In the genomic region with DNA sequence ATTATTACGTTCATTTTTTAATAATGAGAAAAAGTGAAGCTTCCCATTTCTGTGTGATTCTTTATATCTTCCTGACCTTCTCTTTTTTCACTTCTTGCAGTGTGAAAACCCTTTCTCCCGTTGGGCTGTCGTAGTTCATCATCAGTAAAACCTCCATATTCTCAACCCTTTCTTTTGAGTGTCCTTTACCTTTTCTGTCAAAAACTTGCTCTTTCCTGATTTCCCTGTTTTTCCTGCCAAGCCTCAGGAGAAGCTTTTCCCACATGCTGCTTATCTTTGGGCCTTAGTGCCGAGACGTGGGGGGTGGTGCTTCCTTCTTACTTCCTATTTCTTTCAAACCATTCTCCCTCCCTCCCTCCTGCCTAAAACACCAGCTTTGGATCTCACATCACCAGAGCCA, we compare ENCODE assay signal across 25 cellular contexts.
"Had no signal": no experiment of that assay in that cellular context is flagged by ENCODE, and none has a peak within 500 bp of the region (broad histone marks: within the 10 kb centered on the region; RNA-seq: fewer than 3 reads in every experiment).

No MANE protein-coding gene starts in this region.

- H3K9me3 Mint-ChIP-seq: activated CD4-positive, alpha-beta memory T cell treated with anti-CD3 and anti-CD28 coated beads, Interleukin-2, amount 10 ng/mL, durations not matched to agents 7 days and 5 days; stimulated activated naive CD8-positive, alpha-beta T cell treated with anti-CD3 and anti-CD28 coated beads, Interleukin-15, amount 100 ng/mL, for 72 hours had no signal

- H3K4me3 Mint-ChIP-seq: activated CD4-positive, alpha-beta memory T cell treated with anti-CD3 and anti-CD28 coated beads, Interleukin-2, amount 10 ng/mL, durations not matched to agents 7 days and 5 days; activated CD4-positive, alpha-beta T cell treated with anti-CD3 and anti-CD28 coated beads, Interleukin-2, amount 10 ng/mL, durations not matched to agents 7 days and 5 days; activated T-cell treated with anti-CD3 and anti-CD28 coated beads, Interleukin-2, amount 50 U/mL, for 24 hours; naive thymus-derived CD8-positive, alpha-beta T cell; stimulated activated naive CD8-positive, alpha-beta T cell treated with anti-CD3 and anti-CD28 coated beads, Interleukin-15, amount 100 ng/mL, for 72 hours; T-helper 17 cell; type B pancreatic cell had no signal

- H3K27me3 Mint-ChIP-seq: activated CD4-positive, alpha-beta memory T cell treated with anti-CD3 and anti-CD28 coated beads, Interleukin-2, amount 10 ng/mL, durations not matched to agents 7 days and 5 days; activated CD4-positive, alpha-beta T cell treated with anti-CD3 and anti-CD28 coated beads, Interleukin-2, amount 10 ng/mL, durations not matched to agents 7 days and 5 days; activated T-cell treated with anti-CD3 and anti-CD28 coated beads, Interleukin-2, amount 50 U/mL, for 24 hours; stimulated activated naive CD8-positive, alpha-beta T cell treated with anti-CD3 and anti-CD28 coated beads, Interleukin-15, amount 100 ng/mL, for 72 hours; T-helper 17 cell; type B pancreatic cell had no signal

- DNase-seq: activated CD4-positive, alpha-beta memory T cell treated with anti-CD3 and anti-CD28 coated beads, Interleukin-2, amount 10 ng/mL, durations not matched to agents 7 days and 5 days; activated CD4-positive, alpha-beta T cell treated with anti-CD3 and anti-CD28 coated beads for 1 hour; activated CD4-positive, alpha-beta T cell treated with anti-CD3 and anti-CD28 coated beads, Interleukin-2, amount 10 ng/mL, durations not matched to agents 7 days and 5 days; activated CD8-positive, alpha-beta memory T cell treated with anti-CD3 and anti-CD28 coated beads, Interleukin-2, amount 50 U/mL, for 48 hours; activated gamma-delta T cell treated with Interleukin-2 at 50 U/mL for 16 hours; activated naive CD4-positive, alpha-beta T cell treated with anti-CD3 and anti-CD28 coated beads, Interleukin-2, amount 50 U/mL, for 16 hours; activated T-cell treated with anti-CD3 and anti-CD28 coated beads, Interleukin-2, amount 50 U/mL, for 24 hours; amniotic stem cell; caudate nucleus; cortex of kidney; foreskin keratinocyte; heart right ventricle; kidney glomerular epithelial cell; lower lobe of right lung; mesenchymal stem cell; naive thymus-derived CD8-positive, alpha-beta T cell; posterior cingulate gyrus; right cardiac atrium; spleen; stimulated activated naive CD8-positive, alpha-beta T cell treated with anti-CD3 and anti-CD28 coated beads, Interleukin-15, amount 100 ng/mL, for 72 hours; substantia nigra; T-helper 17 cell; T1000 had no signal

- ATAC-seq: foreskin keratinocyte; heart right ventricle; left lobe of liver; lower lobe of right lung; naive thymus-derived CD8-positive, alpha-beta T cell; right cardiac atrium; stimulated activated naive CD8-positive, alpha-beta T cell treated with anti-CD3 and anti-CD28 coated beads, Interleukin-15, amount 100 ng/mL, for 72 hours; T-helper 17 cell had no signal

- H3K27ac Mint-ChIP-seq: activated CD4-positive, alpha-beta memory T cell treated with anti-CD3 and anti-CD28 coated beads, Interleukin-2, amount 10 ng/mL, durations not matched to agents 7 days and 5 days; activated CD4-positive, alpha-beta T cell treated with anti-CD3 and anti-CD28 coated beads, Interleukin-2, amount 10 ng/mL, durations not matched to agents 7 days and 5 days; activated T-cell treated with anti-CD3 and anti-CD28 coated beads, Interleukin-2, amount 50 U/mL, for 24 hours; stimulated activated naive CD8-positive, alpha-beta T cell treated with anti-CD3 and anti-CD28 coated beads, Interleukin-15, amount 100 ng/mL, for 72 hours; T-helper 17 cell; type B pancreatic cell had no signal
